Comparison of ENCODE assay signal across 1 cellular context in the genomic region with DNA sequence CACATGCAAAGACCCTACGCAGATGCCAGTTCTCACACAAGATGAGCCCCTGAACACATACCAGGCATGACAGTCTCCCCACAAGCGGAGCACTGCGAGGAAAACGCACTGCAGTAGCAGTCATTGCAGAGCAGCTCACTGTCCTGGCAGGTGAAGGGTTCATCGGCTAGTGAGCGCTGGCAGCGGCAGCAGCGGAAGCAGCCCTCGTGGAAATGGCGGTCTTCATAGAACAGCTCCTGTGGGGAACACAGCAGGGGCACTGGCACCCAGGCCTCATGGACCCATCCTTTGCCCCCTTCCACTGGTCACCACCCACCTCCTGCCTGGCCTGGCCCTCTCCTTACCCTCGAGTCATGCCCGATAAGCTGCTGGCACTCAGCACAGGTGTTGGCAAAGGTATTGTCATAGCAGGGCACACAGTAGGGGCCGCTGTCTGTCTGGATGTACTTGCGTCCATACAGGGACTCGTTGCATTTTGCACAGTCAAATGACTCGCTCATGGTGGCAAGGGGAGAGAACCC.
A peak's percentile ranks its signal among the peaks of the same experiment; 100 is the strongest.
TF ChIP-seq lines count a peak whose summit lies in the region.

No MANE protein-coding gene starts in this region.

TF ChIP-seq in K562, 482 proteins besides CTCF, POLR2A, EP300 and RAD21 (continues in another document):
- TF ChIP-seq ZNF76 (CRISPR knock-in tag; IDR thresholded peaks at IDR 0.05; ENCODE audit: borderline replicate concordance) (0 out of 2 replicates have a peak, but pooled peaks have one; percentile 63), FOXM1 (IDR thresholded peaks at IDR 0.05; ENCODE audit: low read depth) (no peak), FOXM1 (CRISPR knock-in tag; IDR thresholded peaks at IDR 0.05; ENCODE audit: low read depth) (no peak), RERE (CRISPR knock-in tag; IDR thresholded peaks at IDR 0.05; ENCODE audit: borderline replicate concordance) (no peak), POLR2G (IDR thresholded peaks at IDR 0.05; ENCODE audit: low read depth, low read length) (peak; percentile 54), YY1 (IDR thresholded peaks at IDR 0.05; ENCODE audit: borderline replicate concordance in 1 of 3, control insufficient read depth in 1 of 3, extremely low read depth in 1 of 3, insufficient read depth in 3 of 3, insufficient read length in 1 of 3, insufficient replicate concordance in 2 of 3, low read depth in 1 of 3, low read length in 2 of 3) (peak in 2 of 3 experiments; percentile 0 to 51), CREBBP (IDR thresholded peaks at IDR 0.05; ENCODE audit: low read depth, low read length) (no peak), MNT (conservative IDR thresholded peaks at IDR 0.05) (no peak), PATZ1 (CRISPR knock-in tag; IDR thresholded peaks at IDR 0.05; ENCODE audit: borderline replicate concordance) (peak; percentile 21; the same call in 1 of the 2 replicates), IRF9 (tag; IDR thresholded peaks at IDR 0.05) (0 out of 2 replicates have a peak, but pooled peaks have one; percentile 38), ZNF316 (IDR thresholded peaks at IDR 0.05) (no peak), NFIC (IDR thresholded peaks at IDR 0.05) (0 out of 2 replicates have a peak, but pooled peaks have one; percentile 11), NR4A1 (CRISPR knock-in tag; IDR thresholded peaks at IDR 0.05) (peak; percentile 72; the same call in 1 of the 2 replicates), NR4A1 (tag; IDR thresholded peaks at IDR 0.05) (no peak), ZNF143 (CRISPR knock-in tag; IDR thresholded peaks at IDR 0.05) (0 out of 2 replicates have a peak, but pooled peaks have one; percentile 49), HDGF (IDR thresholded peaks at IDR 0.05) (peak; percentile 78; the same call in 1 of the 2 replicates), PML (IDR thresholded peaks at IDR 0.05; ENCODE audit: low read length) (0 out of 2 replicates have a peak, but pooled peaks have one; percentile 1), KHSRP (IDR thresholded peaks at IDR 0.05) (no peak), GTF2A2 (tag; IDR thresholded peaks at IDR 0.05) (no peak), RBFOX2 (IDR thresholded peaks at IDR 0.05; ENCODE audit: low read depth, low read length) (peak; percentile 39; the same call in 1 of the 2 replicates), ZKSCAN1 (IDR thresholded peaks at IDR 0.05; ENCODE audit: low read depth, low read length) (peak; percentile 89; the same call in 1 of the 2 replicates), FOXA3 (CRISPR knock-in tag; conservative IDR thresholded peaks at IDR 0.05 in 1 of 2, IDR thresholded peaks at IDR 0.05 in 1 of 2) (peak in 1 of 2 experiments; percentile 79; a peak in 1 of 4 replicates), ZSCAN29 (IDR thresholded peaks at IDR 0.05) (no peak), ILK (tag; IDR thresholded peaks at IDR 0.05; ENCODE audit: borderline replicate concordance, low read depth) (no peak), RBM14 (IDR thresholded peaks at IDR 0.05; ENCODE audit: borderline replicate concordance, insufficient read depth, low read depth, low read length) (no peak), NR2C2 (CRISPR knock-in tag; IDR thresholded peaks at IDR 0.05) (0 out of 2 replicates have a peak, but pooled peaks have one; percentile 19), NR2C2 (tag; IDR thresholded peaks at IDR 0.05) (no peak), TEAD2 (tag; IDR thresholded peaks at IDR 0.05) (0 out of 2 replicates have a peak, but pooled peaks have one; percentile 34), GTF2F1 (IDR thresholded peaks at IDR 0.05; ENCODE audit: low read depth, low read length) (no peak), PTTG1 (tag; IDR thresholded peaks at IDR 0.05; ENCODE audit: low read depth) (peak; percentile 55; the same call in 1 of the 2 replicates), BRD4 (IDR thresholded peaks at IDR 0.05) (0 out of 2 replicates have a peak, but pooled peaks have one; percentile 11), HNRNPL (IDR thresholded peaks at IDR 0.05; ENCODE audit: low read depth, low read length) (0 out of 2 replicates have a peak, but pooled peaks have one; percentile 48)
- TF ChIP-seq, protein P1, sequence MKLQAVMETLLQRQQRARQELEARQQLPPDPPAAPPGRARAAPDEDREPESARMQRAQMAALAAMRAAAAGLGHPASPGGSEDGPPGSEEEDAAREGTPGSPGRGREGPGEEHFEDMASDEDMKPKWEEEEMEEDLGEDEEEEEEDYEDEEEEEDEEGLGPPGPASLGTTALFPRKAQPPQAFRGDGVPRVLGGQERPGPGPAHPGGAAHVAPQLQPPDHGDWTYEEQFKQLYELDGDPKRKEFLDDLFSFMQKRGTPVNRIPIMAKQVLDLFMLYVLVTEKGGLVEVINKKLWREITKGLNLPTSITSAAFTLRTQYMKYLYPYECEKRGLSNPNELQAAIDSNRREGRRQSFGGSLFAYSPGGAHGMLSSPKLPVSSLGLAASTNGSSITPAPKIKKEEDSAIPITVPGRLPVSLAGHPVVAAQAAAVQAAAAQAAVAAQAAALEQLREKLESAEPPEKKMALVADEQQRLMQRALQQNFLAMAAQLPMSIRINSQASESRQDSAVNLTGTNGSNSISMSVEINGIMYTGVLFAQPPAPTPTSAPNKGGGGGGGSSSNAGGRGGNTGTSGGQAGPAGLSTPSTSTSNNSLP (IDR thresholded peaks at IDR 0.05; ENCODE audit: borderline replicate concordance, low read depth, low read length): no peak
- TF ChIP-seq, protein P2, sequence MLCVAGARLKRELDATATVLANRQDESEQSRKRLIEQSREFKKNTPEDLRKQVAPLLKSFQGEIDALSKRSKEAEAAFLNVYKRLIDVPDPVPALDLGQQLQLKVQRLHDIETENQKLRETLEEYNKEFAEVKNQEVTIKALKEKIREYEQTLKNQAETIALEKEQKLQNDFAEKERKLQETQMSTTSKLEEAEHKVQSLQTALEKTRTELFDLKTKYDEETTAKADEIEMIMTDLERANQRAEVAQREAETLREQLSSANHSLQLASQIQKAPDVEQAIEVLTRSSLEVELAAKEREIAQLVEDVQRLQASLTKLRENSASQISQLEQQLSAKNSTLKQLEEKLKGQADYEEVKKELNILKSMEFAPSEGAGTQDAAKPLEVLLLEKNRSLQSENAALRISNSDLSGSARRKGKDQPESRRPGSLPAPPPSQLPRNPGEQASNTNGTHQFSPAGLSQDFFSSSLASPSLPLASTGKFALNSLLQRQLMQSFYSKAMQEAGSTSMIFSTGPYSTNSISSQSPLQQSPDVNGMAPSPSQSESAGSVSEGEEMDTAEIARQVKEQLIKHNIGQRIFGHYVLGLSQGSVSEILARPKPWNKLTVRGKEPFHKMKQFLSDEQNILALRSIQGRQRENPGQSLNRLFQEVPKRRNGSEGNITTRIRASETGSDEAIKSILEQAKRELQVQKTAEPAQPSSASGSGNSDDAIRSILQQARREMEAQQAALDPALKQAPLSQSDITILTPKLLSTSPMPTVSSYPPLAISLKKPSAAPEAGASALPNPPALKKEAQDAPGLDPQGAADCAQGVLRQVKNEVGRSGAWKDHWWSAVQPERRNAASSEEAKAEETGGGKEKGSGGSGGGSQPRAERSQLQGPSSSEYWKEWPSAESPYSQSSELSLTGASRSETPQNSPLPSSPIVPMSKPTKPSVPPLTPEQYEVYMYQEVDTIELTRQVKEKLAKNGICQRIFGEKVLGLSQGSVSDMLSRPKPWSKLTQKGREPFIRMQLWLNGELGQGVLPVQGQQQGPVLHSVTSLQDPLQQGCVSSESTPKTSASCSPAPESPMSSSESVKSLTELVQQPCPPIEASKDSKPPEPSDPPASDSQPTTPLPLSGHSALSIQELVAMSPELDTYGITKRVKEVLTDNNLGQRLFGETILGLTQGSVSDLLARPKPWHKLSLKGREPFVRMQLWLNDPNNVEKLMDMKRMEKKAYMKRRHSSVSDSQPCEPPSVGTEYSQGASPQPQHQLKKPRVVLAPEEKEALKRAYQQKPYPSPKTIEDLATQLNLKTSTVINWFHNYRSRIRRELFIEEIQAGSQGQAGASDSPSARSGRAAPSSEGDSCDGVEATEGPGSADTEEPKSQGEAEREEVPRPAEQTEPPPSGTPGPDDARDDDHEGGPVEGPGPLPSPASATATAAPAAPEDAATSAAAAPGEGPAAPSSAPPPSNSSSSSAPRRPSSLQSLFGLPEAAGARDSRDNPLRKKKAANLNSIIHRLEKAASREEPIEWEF (CRISPR knock-in tag; IDR thresholded peaks at IDR 0.05): peak; percentile 77; the same call in 1 of the 2 replicates
- TF ChIP-seq, protein P3, sequence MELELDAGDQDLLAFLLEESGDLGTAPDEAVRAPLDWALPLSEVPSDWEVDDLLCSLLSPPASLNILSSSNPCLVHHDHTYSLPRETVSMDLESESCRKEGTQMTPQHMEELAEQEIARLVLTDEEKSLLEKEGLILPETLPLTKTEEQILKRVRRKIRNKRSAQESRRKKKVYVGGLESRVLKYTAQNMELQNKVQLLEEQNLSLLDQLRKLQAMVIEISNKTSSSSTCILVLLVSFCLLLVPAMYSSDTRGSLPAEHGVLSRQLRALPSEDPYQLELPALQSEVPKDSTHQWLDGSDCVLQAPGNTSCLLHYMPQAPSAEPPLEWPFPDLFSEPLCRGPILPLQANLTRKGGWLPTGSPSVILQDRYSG (tag; conservative IDR thresholded peaks at IDR 0.05; ENCODE audit: low read depth): 0 out of 2 replicates have a peak, but pooled peaks have one; percentile 62
- TF ChIP-seq, protein P4, sequence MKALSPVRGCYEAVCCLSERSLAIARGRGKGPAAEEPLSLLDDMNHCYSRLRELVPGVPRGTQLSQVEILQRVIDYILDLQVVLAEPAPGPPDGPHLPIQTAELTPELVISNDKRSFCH (CRISPR knock-in tag; IDR thresholded peaks at IDR 0.05): no peak
- TF ChIP-seq, protein P4 (tag; IDR thresholded peaks at IDR 0.05): peak; percentile 89
- TF ChIP-seq, protein P5, sequence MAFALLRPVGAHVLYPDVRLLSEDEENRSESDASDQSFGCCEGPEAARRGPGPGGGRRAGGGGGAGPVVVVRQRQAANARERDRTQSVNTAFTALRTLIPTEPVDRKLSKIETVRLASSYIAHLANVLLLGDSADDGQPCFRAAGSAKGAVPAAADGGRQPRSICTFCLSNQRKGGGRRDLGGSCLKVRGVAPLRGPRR (CRISPR knock-in tag; IDR thresholded peaks at IDR 0.05): 0 out of 2 replicates have a peak, but pooled peaks have one; percentile 9
